13 cellular contexts compared by ENCODE assay signal in genomic region chr16:56481468-56482112, GRCh38. TPM values are rescaled to one million over a fixed set of nuclear protein-coding genes. Genes with fewer than 3 reads are reported as not detected.
DNase-seq lines count a peak whose midpoint lies in the region; ATAC-seq and TF ChIP-seq lines count a peak whose summit lies in the region.
"Had no signal": no experiment of that assay in that cellular context is flagged by ENCODE, and none has a peak within 500 bp of the region (broad histone marks: within the 10 kb centered on the region; RNA-seq: fewer than 3 reads in every experiment).

No MANE protein-coding gene starts in this region.

- H3K4me1 Mint-ChIP-seq in chondrocyte (ENCODE audit: low read depth), result peaks cover 45% of the 10 kb centered on the region
- peaks cover 7% of the 10 kb centered on the region for H3K4me1 Mint-ChIP-seq in stimulated activated effector memory CD8-positive, alpha-beta T cell treated with anti-CD3 and anti-CD28 coated beads, Interleukin-12 subunit alpha, Interleukin-12 subunit beta, amount 100 ng/mL, for 72 hours
- H3K4me1 Mint-ChIP-seq in activated CD4-positive, alpha-beta T cell treated with anti-CD3 and anti-CD28 coated beads for 36 hours, result peaks cover 21% of the 10 kb centered on the region

- intact Hi-C loops in right cardiac atrium (cut with DNase I) (no loop called here), heart left ventricle (cut with DNase I) (loop anchor here in 1 of 10 donors (10.0 kb wide), 1 partner anchor 57 kb away; the partner anchor contains the start of gene AMFR)
- intact Hi-C loops in activated CD4-positive, alpha-beta T cell treated with anti-CD3 and anti-CD28 coated beads for 36 hours (cut with DNase I, micrococcal nuclease), result no loop called here

- H3K4me1 ChIP-seq in right cardiac atrium (ENCODE audit: control insufficient read depth, insufficient read depth, low read length), result no peaks in the 10 kb centered on the region
- H3K4me1 ChIP-seq in heart left ventricle, result peaks cover 0 to 6% (median 0%) of the 10 kb centered on the region in 12 donors

- CTCF ChIA-PET in activated CD4-positive, alpha-beta T cell treated with anti-CD3 and anti-CD28 coated beads for 36 hours (lab: Charles Lee), result no interaction called here

- TF ChIP-seq POLR2A in heart left ventricle (IDR thresholded peaks at IDR 0.05), result no peak

- H3K27me3 Mint-ChIP-seq in chondrocyte (ENCODE audit: low read depth), result no peaks in the 10 kb centered on the region
- H3K27me3 Mint-ChIP-seq in activated CD4-positive, alpha-beta T cell treated with anti-CD3 and anti-CD28 coated beads for 36 hours, result no peaks in the 10 kb centered on the region

- no peak overlapping the region for H3K4me3 ChIP-seq in right cardiac atrium (ENCODE audit: low read length)
- H3K4me3 ChIP-seq in heart left ventricle, result no peak overlapping the region
- H3K4me3 ChIP-seq: mucosa of descending colon, SJSA1 had no signal

- peaks cover 22% of the 10 kb centered on the region for H3K36me3 Mint-ChIP-seq in chondrocyte (ENCODE audit: low read depth)
- H3K36me3 Mint-ChIP-seq in stimulated activated effector memory CD8-positive, alpha-beta T cell treated with anti-CD3 and anti-CD28 coated beads, Interleukin-12 subunit alpha, Interleukin-12 subunit beta, amount 100 ng/mL, for 72 hours, result peaks cover 68% of the 10 kb centered on the region
- H3K36me3 Mint-ChIP-seq in activated CD4-positive, alpha-beta T cell treated with anti-CD3 and anti-CD28 coated beads for 36 hours (ENCODE audit: low read depth), result peaks cover 37% of the 10 kb centered on the region

- peaks cover 0 to 100% (median 83%) of the 10 kb centered on the region in 9 donors for H3K36me3 ChIP-seq in heart left ventricle

- H3K9me3 Mint-ChIP-seq in chondrocyte (ENCODE audit: low read depth), result no peaks in the 10 kb centered on the region
- no peaks in the 10 kb centered on the region for H3K9me3 Mint-ChIP-seq in stimulated activated effector memory CD8-positive, alpha-beta T cell treated with anti-CD3 and anti-CD28 coated beads, Interleukin-12 subunit alpha, Interleukin-12 subunit beta, amount 100 ng/mL, for 72 hours
- no peaks in the 10 kb centered on the region for H3K9me3 Mint-ChIP-seq in activated CD4-positive, alpha-beta T cell treated with anti-CD3 and anti-CD28 coated beads for 36 hours (ENCODE audit: low read depth)

- DNase-seq in right cardiac atrium (no peak), heart left ventricle (no peak), chondrocyte (ENCODE audit: low spot score) (no peak), NCI-H345 (lab: John Stamatoyannopoulos, UW) (no peak)
- DNase-seq in stimulated activated effector memory CD8-positive, alpha-beta T cell treated with anti-CD3 and anti-CD28 coated beads, Interleukin-12 subunit alpha, Interleukin-12 subunit beta, amount 100 ng/mL, for 72 hours (ENCODE audit: low spot score in 2 of 2), result no peak
- DNase-seq in activated CD4-positive, alpha-beta T cell treated with anti-CD3 and anti-CD28 coated beads for 36 hours, result no peak
- DNase-seq: GDM1; mucosa of descending colon; NCI-H526; stimulated activated CD4-positive, alpha-beta T cell treated with anti-CD3 and anti-CD28 coated beads, Interleukin-15, amount 100 ng/mL, for 24 hours; stimulated activated naive CD4-positive, alpha-beta T cell had no signal

- TF ChIP-seq CTCF in heart left ventricle (IDR thresholded peaks at IDR 0.05) (no peak), chondrocyte (IDR thresholded peaks at IDR 0.05) (no peak)

- WGBS in right cardiac atrium, result 88% methylated on average over 2 of the region's 2 CpGs
- 95 to 100% (median 99%) methylated on average over 2 of the region's 2 CpGs for WGBS in heart left ventricle, 4 donors

- H3K9me3 ChIP-seq in right cardiac atrium (ENCODE audit: control insufficient read depth, low read length) (no peaks in the 10 kb centered on the region), heart left ventricle (no peaks in the 10 kb centered on the region)
- H3K9me3 ChIP-seq: mucosa of descending colon, SJSA1 had no signal

- peak overlapping the region; percentile 72 for H3K27ac Mint-ChIP-seq in chondrocyte (ENCODE audit: unreplicated experiment)
- peak overlapping the region; percentile 82 for H3K27ac Mint-ChIP-seq in stimulated activated effector memory CD8-positive, alpha-beta T cell treated with anti-CD3 and anti-CD28 coated beads, Interleukin-12 subunit alpha, Interleukin-12 subunit beta, amount 100 ng/mL, for 72 hours
- H3K27ac Mint-ChIP-seq in activated CD4-positive, alpha-beta T cell treated with anti-CD3 and anti-CD28 coated beads for 36 hours, result no peak overlapping the region

- POLR2A ChIA-PET in activated CD4-positive, alpha-beta T cell treated with anti-CD3 and anti-CD28 coated beads for 36 hours (lab: Charles Lee), result no interaction called here

- H3K27ac ChIP-seq in right cardiac atrium (ENCODE audit: low read length) (no peak overlapping the region), heart left ventricle (no peak overlapping the region)
- H3K27ac ChIP-seq: HL-60, SJSA1 had no signal

- H3K4me3 Mint-ChIP-seq in chondrocyte (ENCODE audit: unreplicated experiment), result no peak overlapping the region
- H3K4me3 Mint-ChIP-seq in stimulated activated effector memory CD8-positive, alpha-beta T cell treated with anti-CD3 and anti-CD28 coated beads, Interleukin-12 subunit alpha, Interleukin-12 subunit beta, amount 100 ng/mL, for 72 hours, result no peak overlapping the region
- no peak overlapping the region for H3K4me3 Mint-ChIP-seq in activated CD4-positive, alpha-beta T cell treated with anti-CD3 and anti-CD28 coated beads for 36 hours

- peak; percentile 45 to 47 for ATAC-seq in right cardiac atrium
- no peak for ATAC-seq in heart left ventricle
- ATAC-seq in stimulated activated effector memory CD8-positive, alpha-beta T cell treated with anti-CD3 and anti-CD28 coated beads, Interleukin-12 subunit alpha, Interleukin-12 subunit beta, amount 100 ng/mL, for 72 hours, result no peak
- ATAC-seq in activated CD4-positive, alpha-beta T cell treated with anti-CD3 and anti-CD28 coated beads for 36 hours, result no peak
- ATAC-seq: mucosa of descending colon had no signal

- no peaks in the 10 kb centered on the region for H3K27me3 ChIP-seq in right cardiac atrium (ENCODE audit: control insufficient read depth, insufficient read depth)
- no peaks in the 10 kb centered on the region for H3K27me3 ChIP-seq in heart left ventricle
- H3K27me3 ChIP-seq: SJSA1 had no signal

RNA-seq across cellular contexts. Expression of gene OGFOD1, which starts 30.2 kb away (rescaled TPM):
- total RNA-seq in right cardiac atrium, result 10 to 100 TPM; 28.4 to 32.8 (median 30.2) TPM
- polyA plus RNA-seq in right cardiac atrium, result 15.5 TPM
- 10 to 100 TPM; 20.8 to 39.1 (median 31.9) TPM for total RNA-seq in heart left ventricle
- polyA plus RNA-seq in heart left ventricle, result 10 to 100 TPM; 11.4 to 37.6 TPM
- total RNA-seq in chondrocyte, result 62.6 to 68.6 TPM (median 62.9 TPM) in 3 replicates
- 10 to 100 TPM; 56.2 to 64.1 TPM for total RNA-seq in activated CD4-positive, alpha-beta T cell treated with anti-CD3 and anti-CD28 coated beads for 36 hours

RNA-seq across cellular contexts. Expression of gene NUDT21, which starts 30.5 kb away (rescaled TPM):
- total RNA-seq in right cardiac atrium (10 to 100 TPM; 72.9 to 80.7 (median 75.2) TPM), heart left ventricle (10 to 100 TPM; 35.2 to 74.3 (median 65.9) TPM), chondrocyte (69.0 to 80.5 TPM (median 72.7 TPM) in 3 replicates)
- polyA plus RNA-seq in right cardiac atrium (23.0 TPM), heart left ventricle (10 to 100 TPM; 10.9 to 53.8 TPM)
- total RNA-seq in activated CD4-positive, alpha-beta T cell treated with anti-CD3 and anti-CD28 coated beads for 36 hours, result 100 to 1,000 TPM; 333 to 349 TPM

RNA-seq across cellular contexts. Expression of gene BBS2, which starts 38.2 kb away (rescaled TPM):
- total RNA-seq in right cardiac atrium, result 10 to 100 TPM; 31.4 to 55.9 (median 39.8) TPM
- 37.7 TPM for polyA plus RNA-seq in right cardiac atrium
- total RNA-seq in heart left ventricle, result 10 to 100 TPM; 31.2 to 76.2 (median 49.4) TPM
- polyA plus RNA-seq in heart left ventricle, result 10 to 100 TPM; 12.2 to 24.6 TPM
- total RNA-seq in chondrocyte, result 32.6 to 47.0 TPM (median 36.9 TPM) in 3 replicates
- total RNA-seq in activated CD4-positive, alpha-beta T cell treated with anti-CD3 and anti-CD28 coated beads for 36 hours, result 10 to 100 TPM; 15.4 to 23.2 TPM

RNA-seq across cellular contexts. Expression of gene AMFR, which starts 56.2 kb away (rescaled TPM):
- total RNA-seq in right cardiac atrium, result 100 to 1,000 TPM in 1 of 4 donors, 10 to 100 TPM in 3; 88.7 to 103 (median 93.5) TPM
- polyA plus RNA-seq in right cardiac atrium, result 52.3 TPM
- 100 to 1,000 TPM in 2 of 9 donors, 10 to 100 TPM in 7; 57.1 to 146 (median 84.8) TPM for total RNA-seq in heart left ventricle
- polyA plus RNA-seq in heart left ventricle, result 10 to 100 TPM; 26.4 to 97.4 TPM
- total RNA-seq in chondrocyte, result 95.4 to 104 TPM (median 99.0 TPM) in 3 replicates
- 10 to 100 TPM; 34.0 to 48.0 TPM for total RNA-seq in activated CD4-positive, alpha-beta T cell treated with anti-CD3 and anti-CD28 coated beads for 36 hours

Comparison
In these comparisons a context has a peak if more than half of its experiments do, and no peak if none do; other contexts are left out.
1. ATAC-seq: peak in right cardiac atrium (2 of 2); none in heart left ventricle (0 of 4), stimulated activated effector memory CD8-positive, alpha-beta T cell treated with anti-CD3 and anti-CD28 coated beads, Interleukin-12 subunit alpha, Interleukin-12 subunit beta, amount 100 ng/mL, for 72 hours (single experiment) and activated CD4-positive, alpha-beta T cell treated with anti-CD3 and anti-CD28 coated beads for 36 hours (single experiment).